Comparison of ENCODE assay signal across 8 cellular contexts in the genomic region with DNA sequence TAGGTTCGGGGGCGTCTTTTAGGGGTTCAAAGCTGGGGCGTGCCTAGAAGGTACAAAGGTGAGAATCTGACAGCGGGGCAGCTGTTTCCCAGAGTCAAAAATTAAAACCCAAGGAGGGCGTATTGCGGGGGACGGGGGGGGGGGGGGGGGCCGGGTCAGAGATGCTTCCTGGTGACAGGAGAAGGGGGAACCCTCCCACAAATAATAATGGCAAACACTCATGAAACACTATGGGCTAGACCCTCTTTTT. TPM values are rescaled to one million over a fixed set of nuclear protein-coding genes. Genes with fewer than 3 reads are reported as not detected.
DNase-seq lines count a peak whose midpoint lies in the region; ATAC-seq and TF ChIP-seq lines count a peak whose summit lies in the region.

No MANE protein-coding gene starts in this region.

- peaks cover 18 to 33% of the 10 kb centered on the region in 2 donors for H3K4me1 ChIP-seq in gastrocnemius medialis

- no peaks in the 10 kb centered on the region for H3K36me3 ChIP-seq in gastrocnemius medialis

- intact Hi-C loops in gastrocnemius medialis (cut with DNase I; ENCODE audit: low total_unique reads): loop anchor here (5.0 kb wide), 1 partner anchor 406 kb away; a partner anchor contains a TSS

- no peaks in the 10 kb centered on the region for H3K27me3 ChIP-seq in gastrocnemius medialis

- H3K9me3 ChIP-seq in gastrocnemius medialis: no peaks in the 10 kb centered on the region

- in situ Hi-C loops in gastrocnemius medialis (cut with MboI; ENCODE audit: low sequenced_read_pairs in 4 of 4): no loop called here

- DNase-seq in foreskin fibroblast (no peak), gastrocnemius medialis (no peak), GOT3 (lab: John Stamatoyannopoulos, UW) (no peak), AG08396 (ENCODE audit: low spot score) (no peak)

- peak overlapping the region; percentile 75 for H3K4me3 ChIP-seq in GM12875 (ENCODE audit: low read depth, low read length)
- H3K4me3 ChIP-seq in foreskin fibroblast (ENCODE audit: low read depth in 1 of 2, low read length in 2 of 2): peak overlapping the region; percentile 84 to 89
- H3K4me3 ChIP-seq in gastrocnemius medialis: peak overlapping the region; percentile 73 to 96 (median 82)

- H3K27ac ChIP-seq in VCaP: peak overlapping the region; percentile 97
- H3K27ac ChIP-seq in gastrocnemius medialis: peak overlapping the region; percentile 76 to 90 (median 80)

- TF ChIP-seq CTCF in GM12875 (IDR thresholded peaks at IDR 0.05; ENCODE audit: borderline replicate concordance, insufficient read depth, low read depth, low read length): no peak
- no peak for TF ChIP-seq CTCF in VCaP (conservative IDR thresholded peaks at IDR 0.05)
- no peak for TF ChIP-seq CTCF in foreskin fibroblast (IDR thresholded peaks at IDR 0.05; ENCODE audit: low read depth, low read length)
- TF ChIP-seq CTCF in gastrocnemius medialis (IDR thresholded peaks at IDR 0.05 in 4 of 5, conservative IDR thresholded peaks at IDR 0.05 in 1 of 5): no peak

- TF ChIP-seq POLR2A in gastrocnemius medialis (IDR thresholded peaks at IDR 0.05): no peak

- no peak for ATAC-seq in gastrocnemius medialis
- no peak for ATAC-seq in esophagus mucosa
- no peak for ATAC-seq in HG02588 (IDR thresholded peaks at IDR 0.05; ENCODE audit: unreplicated experiment)

RNA-seq across cellular contexts. Expression of a gene that starts 0.7 kb away (rescaled TPM):
- total RNA-seq in gastrocnemius medialis (10 to 100 TPM in 1 of 4 donors, 1 to 10 TPM in 3; 4.7 to 11.7 (median 8.3) TPM), esophagus mucosa (40.8 TPM)

RNA-seq across cellular contexts. Expression of a gene that starts 42.1 kb away (rescaled TPM):
- total RNA-seq in gastrocnemius medialis: not detected
- 0.32 TPM for total RNA-seq in esophagus mucosa
